2 cellular contexts compared by ENCODE assay signal in genomic region chr5:75052461-75053285, GRCh38.
TF ChIP-seq lines count a peak whose summit lies in the region.

Gene GCNT4, minus strand, starts transcription at chr5:75052558. Its CDS starts 22,521 bp downstream, at chr5:75030037.

TF ChIP-seq in SK-N-SH treated with all-trans-retinoic acid at 6 μM for 48 hours, 23 proteins besides CTCF, POLR2A, EP300 and RAD21 (continued from another document):
- no peak for TF ChIP-seq PPARA (CRISPR knock-in tag; IDR thresholded peaks at IDR 0.05; ENCODE audit: borderline replicate concordance)
- no peak for TF ChIP-seq ZNF70 (CRISPR knock-in tag; IDR thresholded peaks at IDR 0.05)
- TF ChIP-seq ZFP30 (CRISPR knock-in tag; IDR thresholded peaks at IDR 0.05): no peak
- no peak for TF ChIP-seq CSRNP3 (CRISPR knock-in tag; IDR thresholded peaks at IDR 0.05)

TF ChIP-seq in GM12878, 131 proteins besides CTCF, POLR2A, EP300 and RAD21 (continued from another document):
- TF ChIP-seq E2F4 (IDR thresholded peaks at IDR 0.05; ENCODE audit: low read depth, low read length) (no peak), LARP7 (IDR thresholded peaks at IDR 0.05) (0 out of 2 replicates have a peak, but pooled peaks have one; percentile 27), SIX5 (IDR thresholded peaks at IDR 0.05; ENCODE audit: low read depth, low read length, severe bottlenecking) (no peak)
